Comparison of ENCODE assay signal across 18 cellular contexts in genomic region chr7:156151082-156151481, GRCh38.
A peak's percentile ranks its signal among the peaks of the same experiment; 100 is the strongest.
DNase-seq lines count a peak whose midpoint lies in the region; ATAC-seq and TF ChIP-seq lines count a peak whose summit lies in the region.
"Had no signal": no experiment of that assay in that cellular context is flagged by ENCODE, and none has a peak within 500 bp of the region (broad histone marks: within the 10 kb centered on the region; RNA-seq: fewer than 3 reads in every experiment).

No MANE protein-coding gene starts in this region.

- H3K4me1 ChIP-seq in GM23338 (ENCODE audit: insufficient read depth) = no peaks in the 10 kb centered on the region
- no peaks in the 10 kb centered on the region for H3K4me1 ChIP-seq in sigmoid colon
- H3K4me1 ChIP-seq: HAP-1 had no signal

- H3K27ac ChIP-seq in GM23338 (ENCODE audit: low read depth) = no peak overlapping the region
- no peak overlapping the region for H3K27ac ChIP-seq in sigmoid colon
- H3K27ac ChIP-seq: C4-2B had no signal

- intact Hi-C loops in sigmoid colon (cut with DNase I) = no loop called here

- no peak overlapping the region for H3K4me3 ChIP-seq in GM23338
- peak overlapping the region; percentile 28 for H3K4me3 ChIP-seq in epithelial cell of proximal tubule (ENCODE audit: low read depth, low read length)
- H3K4me3 ChIP-seq in sigmoid colon = no peak overlapping the region
- H3K4me3 ChIP-seq: GM12878, HAP-1 had no signal

- H3K27me3 ChIP-seq in GM23338 (ENCODE audit: insufficient read depth) = no peaks in the 10 kb centered on the region
- H3K27me3 ChIP-seq in sigmoid colon = peaks cover 0 to 6% (median 0%) of the 10 kb centered on the region in 3 donors

- H3K9me3 Mint-ChIP-seq in GM23338 = peaks cover 7% of the 10 kb centered on the region

- 40 to 62% methylated on average over 8 of the region's 8 CpGs for WGBS in sigmoid colon, 2 donors

- no peaks in the 10 kb centered on the region for H3F3A ChIP-seq in GM23338 (replicated peaks; ENCODE audit: low read depth)

- no peak for TF ChIP-seq EP300 in sigmoid colon (IDR thresholded peaks at IDR 0.05)

- H4K20me1 ChIP-seq in GM23338 (replicated peaks; ENCODE audit: insufficient read depth) = no peaks in the 10 kb centered on the region

- H3K79me2 ChIP-seq in GM23338 (replicated peaks; ENCODE audit: insufficient read depth) = no peaks in the 10 kb centered on the region

- no peaks in the 10 kb centered on the region for H3K36me3 Mint-ChIP-seq in GM23338 (ENCODE audit: low read depth)

- DNase-seq in NCI-H1417 (lab: John Stamatoyannopoulos, UW) (peak; percentile 32 to 68 (median 66)), NCI-H1417 treated with DMSO at 0.1 percent for 48 hours (lab: John Stamatoyannopoulos, UW) (no peak), GM23338 (ENCODE audit: low spot score) (peak; percentile 17), epithelial cell of proximal tubule (ENCODE audit: low read depth) (no peak), renal cortical epithelial cell (ENCODE audit: low read depth) (peak; percentile 27), T1000 (lab: John Stamatoyannopoulos, UW) (no peak), NCI-H146 treated with DMSO at 0.1 percent for 48 hours (lab: John Stamatoyannopoulos, UW; ENCODE audit: unreplicated experiment) (no peak), sigmoid colon (no peak)
- DNase-seq: 8988T, KG1, NCI-H1092, NCI-H1694 treated with DMSO at 0.1 percent for 48 hours, NCI-H69 had no signal

- peaks cover 11% of the 10 kb centered on the region for H3K27me3 Mint-ChIP-seq in GM23338 (ENCODE audit: insufficient read depth, low read depth, poor library complexity)

- H2AFZ ChIP-seq in GM23338 = no peak overlapping the region

- no peak overlapping the region for H3K4me3 Mint-ChIP-seq in GM23338

- no peak for ATAC-seq in GM23338
- ATAC-seq: GM12878, Panc1, SK-N-SH treated with all-trans-retinoic acid at 6 μM for 48 hours had no signal

- no peak overlapping the region for H3K4me2 ChIP-seq in GM23338

- no peaks in the 10 kb centered on the region for H3K9me2 ChIP-seq in GM23338 (ENCODE audit: insufficient read depth)

- no peak for TF ChIP-seq CTCF in GM23338 (conservative IDR thresholded peaks at IDR 0.05; ENCODE audit: low read depth in 2 of 2)
- no peak for TF ChIP-seq CTCF in epithelial cell of proximal tubule (conservative IDR thresholded peaks at IDR 0.05; ENCODE audit: low read depth, low read length)
- TF ChIP-seq CTCF in sigmoid colon (IDR thresholded peaks at IDR 0.05) = no peak

- no peak overlapping the region for H3K27ac Mint-ChIP-seq in GM23338

- no peaks in the 10 kb centered on the region for H3K9me3 ChIP-seq in sigmoid colon
- H3K9me3 ChIP-seq: HAP-1 had no signal

- H3K36me3 ChIP-seq in GM23338 (ENCODE audit: insufficient read depth) = no peaks in the 10 kb centered on the region
- no peaks in the 10 kb centered on the region for H3K36me3 ChIP-seq in sigmoid colon
- H3K36me3 ChIP-seq: HAP-1 had no signal

- no peak for TF ChIP-seq POLR2A in sigmoid colon (IDR thresholded peaks at IDR 0.05)

- peaks cover 18% of the 10 kb centered on the region for H3K4me1 Mint-ChIP-seq in GM23338

TF ChIP-seq in GM23338, 12 proteins besides CTCF, POLR2A, EP300 and RAD21:
- TF ChIP-seq CREB1 (CRISPR knock-in tag; IDR thresholded peaks at IDR 0.05; ENCODE audit: low read depth) (no peak), EZH2phosphoT487 (IDR thresholded peaks at IDR 0.05; ENCODE audit: unreplicated experiment) (no peak), EZH2 (IDR thresholded peaks at IDR 0.05; ENCODE audit: low read depth, unreplicated experiment) (no peak), ZNF331 (CRISPR knock-in tag; IDR thresholded peaks at IDR 0.05; ENCODE audit: low read depth) (no peak), NANOG (IDR thresholded peaks at IDR 0.05; ENCODE audit: borderline replicate concordance) (no peak), JUNB (IDR thresholded peaks at IDR 0.05; ENCODE audit: unreplicated experiment) (no peak)

Comparison
In these comparisons a context has a peak if more than half of its experiments do, and no peak if none do; other contexts are left out.
1. DNase-seq: peak in NCI-H1417 (3 of 3), GM23338 (single experiment) and renal cortical epithelial cell (single experiment); none in NCI-H1417 treated with DMSO at 0.1 percent for 48 hours (single experiment), epithelial cell of proximal tubule (single experiment), T1000 (single experiment), NCI-H146 treated with DMSO at 0.1 percent for 48 hours (single experiment) and sigmoid colon (single experiment).